28 cellular contexts compared by ENCODE assay signal in genomic region chr16:21197115-21197514, GRCh38. TPM values are rescaled to one million over a fixed set of nuclear protein-coding genes. Genes with fewer than 3 reads are reported as not detected.
"Had no signal": no experiment of that assay in that cellular context is flagged by ENCODE, and none has a peak within 500 bp of the region (broad histone marks: within the 10 kb centered on the region; RNA-seq: fewer than 3 reads in every experiment).

No MANE protein-coding gene starts in this region.

- H3K36me3 ChIP-seq: cardiac muscle cell, heart right ventricle, pancreas, thoracic aorta, WERI-Rb-1 had no signal

- H3K9me3 ChIP-seq: body of pancreas, heart right ventricle, pancreas, thoracic aorta had no signal

- H3K27me3 ChIP-seq: body of pancreas, pancreas had no signal

- H3K4me3 ChIP-seq: body of pancreas, cardiac muscle cell, heart right ventricle, pancreas, thoracic aorta had no signal

- H3K27ac ChIP-seq: body of pancreas, cardiac muscle cell, heart right ventricle, pancreas, thoracic aorta, WERI-Rb-1 had no signal

- DNase-seq: activated CD4-positive, alpha-beta T cell treated with anti-CD3 and anti-CD28 coated beads, Interleukin-2, amount 10 ng/mL, durations not matched to agents 7 days and 5 days; activated CD4-positive, CD25-positive, alpha-beta regulatory T cell treated with anti-CD3 and anti-CD28 coated beads, Interleukin-2, amount 50 U/mL, for 72 hours; activated CD8-positive, alpha-beta memory T cell treated with anti-CD3 and anti-CD28 coated beads, Interleukin-2, amount 10 ng/mL, durations not matched to agents 7 days and 5 days; activated CD8-positive, alpha-beta T cell treated with anti-CD3 and anti-CD28 coated beads for 36 hours; activated gamma-delta T cell; activated naive CD4-positive, alpha-beta T cell treated with anti-CD3 and anti-CD28 coated beads, Interleukin-2, amount 50 U/mL, for 16 hours; activated T-cell treated with anti-CD3 and anti-CD28 coated beads for 4 hours; anterior cingulate cortex; body of pancreas; foreskin fibroblast; heart right ventricle; islet precursor cell; left cardiac atrium; mesenchymal stem cell; nephron progenitor cell; pancreas; right cardiac atrium; stimulated activated CD4-positive, alpha-beta T cell treated with anti-CD3 and anti-CD28 coated beads, Interleukin-4, amount 100 ng/mL, for 24 hours; stimulated activated naive CD4-positive, alpha-beta T cell treated with Interleukin-2 at 50 U/mL for 16 hours; T1000; WERI-Rb-1 had no signal

- H3K4me1 ChIP-seq: body of pancreas, heart right ventricle, pancreas had no signal

- ATAC-seq: activated CD8-positive, alpha-beta memory T cell treated with anti-CD3 and anti-CD28 coated beads, Interleukin-2, amount 10 ng/mL, durations not matched to agents 7 days and 5 days; activated CD8-positive, alpha-beta T cell treated with anti-CD3 and anti-CD28 coated beads for 36 hours; body of pancreas; heart right ventricle; left cardiac atrium; pancreas; right cardiac atrium had no signal

RNA-seq across cellular contexts. Expression of gene ZP2, which starts 14.3 kb away (rescaled TPM):
- total RNA-seq: activated CD4-positive, alpha-beta T cell treated with anti-CD3 and anti-CD28 coated beads, Interleukin-2, amount 10 ng/mL, durations not matched to agents 7 days and 5 days; activated CD8-positive, alpha-beta memory T cell treated with anti-CD3 and anti-CD28 coated beads, Interleukin-2, amount 10 ng/mL, durations not matched to agents 7 days and 5 days; activated CD8-positive, alpha-beta T cell treated with anti-CD3 and anti-CD28 coated beads for 36 hours; body of pancreas; cardiac muscle cell; chondrocyte; epithelial cell of proximal tubule; heart right ventricle; left cardiac atrium; mononuclear cell; myocyte; pancreas; pulmonary artery endothelial cell; right cardiac atrium; thoracic aorta had no signal
- polyA plus RNA-seq: cardiac muscle cell, heart right ventricle, pancreas, right cardiac atrium had no signal

RNA-seq across cellular contexts. Expression of gene ANKS4B, which starts 36.4 kb away (rescaled TPM):
- total RNA-seq: activated CD4-positive, alpha-beta T cell treated with anti-CD3 and anti-CD28 coated beads, Interleukin-2, amount 10 ng/mL, durations not matched to agents 7 days and 5 days; activated CD8-positive, alpha-beta memory T cell treated with anti-CD3 and anti-CD28 coated beads, Interleukin-2, amount 10 ng/mL, durations not matched to agents 7 days and 5 days; activated CD8-positive, alpha-beta T cell treated with anti-CD3 and anti-CD28 coated beads for 36 hours; cardiac muscle cell; chondrocyte; epithelial cell of proximal tubule; heart right ventricle; left cardiac atrium; mononuclear cell; pulmonary artery endothelial cell; right cardiac atrium; thoracic aorta had no signal
- polyA plus RNA-seq: cardiac muscle cell, heart right ventricle, right cardiac atrium had no signal

RNA-seq across cellular contexts. Expression of gene DNAH3, which starts 46.5 kb away (rescaled TPM):
- total RNA-seq: activated CD4-positive, alpha-beta T cell treated with anti-CD3 and anti-CD28 coated beads, Interleukin-2, amount 10 ng/mL, durations not matched to agents 7 days and 5 days; body of pancreas; chondrocyte; epithelial cell of proximal tubule; mononuclear cell; pulmonary artery endothelial cell; thoracic aorta had no signal
- polyA plus RNA-seq: cardiac muscle cell, pancreas had no signal
